Comparison of ENCODE assay signal across 7 cellular contexts in the genomic region with DNA sequence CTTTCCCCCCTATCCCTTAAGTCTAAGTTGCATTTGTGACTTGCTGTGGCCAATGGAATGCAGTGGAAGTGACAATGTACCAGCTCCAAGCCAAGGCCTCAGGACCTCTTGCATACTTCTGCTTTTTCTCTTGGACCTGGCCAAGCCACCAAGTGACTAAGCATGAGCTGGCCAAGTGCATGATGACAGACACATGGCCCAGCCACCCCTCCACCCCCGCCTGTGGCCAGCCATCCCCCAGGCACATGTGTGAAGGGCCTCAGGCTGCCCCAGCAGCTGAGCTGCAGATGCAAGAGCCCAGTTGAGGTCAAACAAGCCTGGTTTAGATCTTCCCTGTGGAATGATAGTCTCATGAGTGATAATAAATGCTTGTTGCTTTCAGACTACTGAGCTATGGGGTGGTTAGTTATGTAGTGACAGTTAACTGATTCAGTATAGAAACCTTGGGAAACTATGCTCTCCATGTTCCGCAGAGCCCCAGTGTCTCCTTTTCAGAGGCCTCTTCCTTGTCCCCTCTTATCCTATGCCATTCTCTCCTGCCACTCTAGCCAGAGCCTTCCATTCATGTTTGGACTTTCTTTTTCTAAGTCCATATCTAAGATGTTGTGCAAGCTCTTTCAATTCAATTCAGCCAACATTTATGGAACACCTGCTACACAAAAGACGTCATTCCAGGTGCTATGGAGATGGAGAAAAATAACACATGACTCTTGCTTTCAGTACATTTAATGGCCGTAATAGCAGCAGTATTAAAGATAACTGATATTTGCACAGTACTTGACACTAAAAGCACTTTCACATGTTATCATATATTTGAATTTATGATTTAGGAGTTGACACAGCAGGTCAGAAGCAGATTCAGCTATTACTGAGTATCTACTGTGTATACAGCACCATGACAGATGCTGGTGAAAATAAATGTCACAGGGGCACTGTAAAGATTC. TPM values are rescaled to one million over a fixed set of nuclear protein-coding genes. Genes with fewer than 3 reads are reported as not detected.
DNase-seq lines count a peak whose midpoint lies in the region; ATAC-seq and TF ChIP-seq lines count a peak whose summit lies in the region.

No MANE protein-coding gene starts in this region.

- H2AK5ac ChIP-seq in trophoblast cell (ENCODE audit: low read length) = no peak overlapping the region

- WGBS in trophoblast cell (ENCODE audit: extremely low coverage, insufficient coverage, insufficient read length) = no CpG with 5 or more reads among the region's 4 CpGs
- WGBS in esophagus muscularis mucosa = 85% methylated on average over 4 of the region's 4 CpGs

- no peak overlapping the region for H3K14ac ChIP-seq in trophoblast cell (ENCODE audit: low read length)

- no peak overlapping the region for H2BK120ac ChIP-seq in trophoblast cell (ENCODE audit: insufficient read depth, low read length, poor library complexity)

- TF ChIP-seq POLR2A in erythroblast (IDR thresholded peaks at IDR 0.05; ENCODE audit: low read length) (no peak), esophagus muscularis mucosa (IDR thresholded peaks at IDR 0.05; ENCODE audit: low read depth) (no peak)

- H3K18ac ChIP-seq in trophoblast cell (ENCODE audit: low read length) = no peak overlapping the region

- H2AFZ ChIP-seq in trophoblast cell (ENCODE audit: insufficient read depth, low read length, poor library complexity) = no peak overlapping the region

- ATAC-seq in GM19467 (IDR thresholded peaks at IDR 0.05; ENCODE audit: unreplicated experiment) = no peak

- H4K8ac ChIP-seq in trophoblast cell (ENCODE audit: low read depth, low read length) = no peak overlapping the region

- intact Hi-C loops in esophagus muscularis mucosa (cut with DNase I) = no loop called here

- H3K9ac ChIP-seq in trophoblast cell (ENCODE audit: low read length) = no peak overlapping the region

- H3K4ac ChIP-seq in trophoblast cell (ENCODE audit: low read depth, low read length) = no peak overlapping the region

- no peak overlapping the region for H2BK5ac ChIP-seq in trophoblast cell (ENCODE audit: low read depth, low read length, poor library complexity)

- no peak overlapping the region for H3K27ac ChIP-seq in trophoblast cell (ENCODE audit: low read depth, low read length)
- H3K27ac ChIP-seq in esophagus muscularis mucosa (replicated peaks in 1 of 4) = no peak overlapping the region

- TF ChIP-seq CTCF in esophagus muscularis mucosa (IDR thresholded peaks at IDR 0.05) = no peak

- H3K9me3 ChIP-seq in trophoblast cell (ENCODE audit: insufficient read depth, low read depth, low read length) (no peaks in the 10 kb centered on the region), esophagus muscularis mucosa (peaks cover 0 to 3% (median 0%) of the 10 kb centered on the region in 4 donors)

- TF ChIP-seq EP300 in esophagus muscularis mucosa (IDR thresholded peaks at IDR 0.05) = no peak

- H3K4me1 ChIP-seq in trophoblast cell (ENCODE audit: control insufficient read depth in 1 of 2, insufficient read depth in 2 of 2, low read length in 2 of 2) (peaks cover 4 to 5% of the 10 kb centered on the region in 2 experiments), esophagus muscularis mucosa (peaks cover 0 to 12% (median 0%) of the 10 kb centered on the region in 4 donors)

- H3K23ac ChIP-seq in trophoblast cell (ENCODE audit: low read length) = no peak overlapping the region

- no peaks in the 10 kb centered on the region for H3K27me3 ChIP-seq in trophoblast cell (ENCODE audit: insufficient read depth, low read length)
- H3K27me3 ChIP-seq in esophagus muscularis mucosa = peaks cover 0 to 11% (median 0%) of the 10 kb centered on the region in 4 donors

- no peaks in the 10 kb centered on the region for H3K79me1 ChIP-seq in trophoblast cell (ENCODE audit: low read length)

- H3K4me3 ChIP-seq in trophoblast cell (ENCODE audit: low read depth, low read length) (no peak overlapping the region), esophagus muscularis mucosa (no peak overlapping the region)

- H3K79me2 ChIP-seq in trophoblast cell (ENCODE audit: control insufficient read depth, insufficient read depth, low read length, poor library complexity) = no peaks in the 10 kb centered on the region

- H3K36me3 ChIP-seq in trophoblast cell (ENCODE audit: control insufficient read depth in 1 of 2, insufficient read depth in 2 of 2, low read length in 2 of 2) (no peaks in the 10 kb centered on the region), esophagus muscularis mucosa (no peaks in the 10 kb centered on the region)

- DNase-seq in HK-2 (ENCODE audit: unreplicated experiment) (peak; percentile 70), OCI-M1 (lab: John Stamatoyannopoulos, UW) (peak; percentile 98), erythroblast (lab: John Stamatoyannopoulos, UW) (peak; percentile 30 to 57), trophoblast cell (peak; percentile 87 to 92), esophagus muscularis mucosa (ENCODE audit: extremely low spot score) (no peak), NCI-H82 treated with DMSO at 0.1 percent for 48 hours (lab: John Stamatoyannopoulos, UW; ENCODE audit: unreplicated experiment) (no peak)

- H2BK12ac ChIP-seq in trophoblast cell (ENCODE audit: low read length) = no peak overlapping the region

- H4K12ac ChIP-seq in trophoblast cell (ENCODE audit: low read depth, low read length) = no peak overlapping the region

- no peak overlapping the region for H3K4me2 ChIP-seq in trophoblast cell (ENCODE audit: low read length)

- no peak overlapping the region for H4K91ac ChIP-seq in trophoblast cell (ENCODE audit: low read depth, low read length)

RNA-seq across cellular contexts. Expression of a gene that starts 55.5 kb away (rescaled TPM):
- polyA plus RNA-seq in trophoblast cell (2013) = 0.23 and 0.36 TPM in 2 replicates
- 10 to 100 TPM in 2 of 4 donors, 1 to 10 TPM in 2; 9.4 to 19.4 (median 12.6) TPM for total RNA-seq in esophagus muscularis mucosa

Comparison
In these comparisons a context has a peak if more than half of its experiments do, and no peak if none do; other contexts are left out.
1. DNase-seq: peak in HK-2 (single experiment), OCI-M1 (single experiment), erythroblast (2 of 2) and trophoblast cell (2 of 2); none in esophagus muscularis mucosa (single experiment) and NCI-H82 treated with DMSO at 0.1 percent for 48 hours (single experiment).